Comparison of ENCODE assay signal across 25 cellular contexts in the genomic region with DNA sequence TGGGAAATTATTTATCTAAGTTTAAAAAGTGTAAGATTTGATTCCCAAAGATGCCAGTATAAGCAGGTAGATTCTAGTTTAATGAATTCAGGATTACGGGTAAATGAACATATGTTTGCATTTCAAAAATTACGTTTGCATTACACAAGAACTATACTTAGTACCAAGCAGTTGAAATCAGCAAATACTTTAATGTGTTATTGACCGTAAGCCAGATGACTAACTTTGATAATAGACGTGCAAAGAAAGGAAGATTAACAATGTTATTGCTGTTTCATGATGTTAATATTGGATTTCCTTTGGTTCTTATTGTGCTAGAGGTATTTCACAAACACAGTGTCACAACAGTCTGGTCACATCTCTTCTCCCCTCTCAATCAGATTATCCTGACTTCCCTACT.
"Had no signal": no experiment of that assay in that cellular context is flagged by ENCODE, and none has a peak within 500 bp of the region (broad histone marks: within the 10 kb centered on the region; RNA-seq: fewer than 3 reads in every experiment).

No MANE protein-coding gene starts in this region.

- H3K9me3 ChIP-seq: esophagus squamous epithelium, gastroesophageal sphincter, heart left ventricle, lower lobe of right lung, mucosa of descending colon had no signal

- H3K4me2 ChIP-seq: hepatocyte had no signal

- H3K4me1 ChIP-seq: esophagus squamous epithelium, foreskin keratinocyte, gastroesophageal sphincter, heart left ventricle, left lung, lower lobe of right lung had no signal

- H3K27me3 ChIP-seq: esophagus squamous epithelium, foreskin keratinocyte, gastroesophageal sphincter, heart left ventricle, hepatocyte, left lung had no signal

- H2AFZ ChIP-seq: hepatocyte had no signal

- ATAC-seq: effector memory CD8-positive, alpha-beta T cell; esophagus mucosa; foreskin keratinocyte; gastroesophageal sphincter; heart left ventricle; left cardiac atrium; left lung; left ventricle myocardium superior; lower lobe of right lung; mucosa of descending colon; naive thymus-derived CD8-positive, alpha-beta T cell had no signal

- H3K27ac ChIP-seq: coronary artery, epithelial cell of prostate, esophagus squamous epithelium, foreskin keratinocyte, gastroesophageal sphincter, heart left ventricle, hepatocyte, left lung, lower lobe of right lung had no signal

- H3K4me3 ChIP-seq: coronary artery, esophagus squamous epithelium, gastroesophageal sphincter, heart left ventricle, hepatocyte, left lung, lower lobe of right lung, mucosa of descending colon had no signal

- H3K36me3 ChIP-seq: esophagus squamous epithelium, gastroesophageal sphincter, heart left ventricle, left lung, lower lobe of right lung had no signal

- DNase-seq: effector CD8-positive, alpha-beta T cell; effector memory CD8-positive, alpha-beta T cell; endodermal cell; erythroblast; esophagus squamous epithelium; foreskin keratinocyte; heart left ventricle; hypothalamus; immature natural killer cell; left cardiac atrium; left lung; left ventricle myocardium superior; lower lobe of right lung; mucosa of descending colon; naive B cell; naive thymus-derived CD8-positive, alpha-beta T cell had no signal

- FAIRE-seq: colon, endometrium, frontal cortex, keratinocyte had no signal
